Comparison of ENCODE assay signal across 19 cellular contexts in genomic region chr3:152252750-152253149, GRCh38. TPM values are rescaled to one million over a fixed set of nuclear protein-coding genes. Genes with fewer than 3 reads are reported as not detected.
DNase-seq lines count a peak whose midpoint lies in the region; ATAC-seq, FAIRE-seq and TF ChIP-seq lines count a peak whose summit lies in the region.
"Had no signal": no experiment of that assay in that cellular context is flagged by ENCODE, and none has a peak within 500 bp of the region (broad histone marks: within the 10 kb centered on the region; RNA-seq: fewer than 3 reads in every experiment).

No MANE protein-coding gene starts in this region.

- peaks cover 9% of the 10 kb centered on the region for H3K36me3 Mint-ChIP-seq in activated CD4-positive, alpha-beta T cell treated with anti-CD3 and anti-CD28 coated beads for 36 hours (ENCODE audit: low read depth)
- H3K36me3 Mint-ChIP-seq in activated CD4-positive, alpha-beta T cell treated with anti-CD3 and anti-CD28 coated beads, Interleukin-2, amount 10 ng/mL, durations not matched to agents 7 days and 5 days (ENCODE audit: low read depth): peaks cover 52% of the 10 kb centered on the region
- H3K36me3 Mint-ChIP-seq in activated T-helper 1 cell treated with anti-CD3 and anti-CD28 coated beads, Interleukin-12 subunit alpha, Interleukin-12 subunit beta, Interleukin-2, Interleukin-4 antibody, amounts not matched to agents 30 ng/mL and 10 ng/mL and 1 ng/mL, durations not matched to agents 14 hours and 24 hours and 36 hours (ENCODE audit: low read depth): peaks cover 32% of the 10 kb centered on the region

- DNase-seq in activated CD4-positive, alpha-beta T cell treated with anti-CD3 and anti-CD28 coated beads for 36 hours: no peak
- no peak for DNase-seq in activated CD4-positive, alpha-beta T cell treated with anti-CD3 and anti-CD28 coated beads, Interleukin-2, amount 10 ng/mL, durations not matched to agents 7 days and 5 days
- DNase-seq in HL-60 (ENCODE audit: low read depth in 1 of 2, low spot score in 1 of 2) (no peak), anterior cingulate cortex (lab: John Stamatoyannopoulos, UW) (no peak), WERI-Rb-1 (no peak), urothelium cell line (ENCODE audit: low spot score) (no peak)
- DNase-seq in activated T-helper 1 cell treated with anti-CD3 and anti-CD28 coated beads, Interleukin-12 subunit alpha, Interleukin-12 subunit beta, Interleukin-2, Interleukin-4 antibody, amounts not matched to agents 30 ng/mL and 10 ng/mL and 1 ng/mL, durations not matched to agents 14 hours and 24 hours and 36 hours (ENCODE audit: low spot score): no peak
- DNase-seq: brain microvascular endothelial cell; effector CD4-positive, alpha-beta T cell; NCI-H1105 treated with DMSO at 0.1 percent for 48 hours; NCI-H446; OCI-M1; stimulated activated CD4-positive, alpha-beta T cell treated with anti-CD3 and anti-CD28 coated beads, Interleukin-1b, Interleukin-23, amount 100 ng/mL, for 48 hours; upper lobe of left lung had no signal

- H3K4me1 ChIP-seq in neutrophil (ENCODE audit: control insufficient read depth in 1 of 2, insufficient read depth in 1 of 2, low read depth in 1 of 2, low read length in 1 of 2): peaks cover 52 to 54% of the 10 kb centered on the region in 2 experiments

- CTCF ChIA-PET in activated CD4-positive, alpha-beta T cell treated with anti-CD3 and anti-CD28 coated beads for 36 hours (lab: Charles Lee): interaction anchor here (1.4 to 7.6 kb wide), 2 partner anchors 7 to 191 kb away, joined by 3 to 69 read pairs; no protein-coding TSS in a partner anchor
- CTCF ChIA-PET in activated CD4-positive, alpha-beta T cell treated with anti-CD3 and anti-CD28 coated beads, Interleukin-2, amount 10 ng/mL, durations not matched to agents 7 days and 5 days (lab: Charles Lee): interaction anchor here (0.6 to 0.9 kb wide), 3 partner anchors 9 to 150 kb away, joined by 3 read pairs; no protein-coding TSS in a partner anchor

- intact Hi-C loops in activated CD4-positive, alpha-beta T cell treated with anti-CD3 and anti-CD28 coated beads for 36 hours (cut with DNase I, micrococcal nuclease): loop anchor here in 1 of 2 experiments (10.0 kb wide), 1 partner anchor 1488 kb away; the partner anchor contains the start of gene SIAH2
- intact Hi-C loops in activated T-helper 1 cell treated with anti-CD3 and anti-CD28 coated beads, Interleukin-12 subunit alpha, Interleukin-12 subunit beta, Interleukin-2, Interleukin-4 antibody, amounts not matched to agents 30 ng/mL and 10 ng/mL and 1 ng/mL, durations not matched to agents 14 hours and 24 hours and 36 hours (cut with micrococcal nuclease): loop anchor here (10.0 kb wide), 1 partner anchor 1372 kb away; no protein-coding TSS in a partner anchor

- H3K27me3 Mint-ChIP-seq in activated CD4-positive, alpha-beta T cell treated with anti-CD3 and anti-CD28 coated beads for 36 hours: no peaks in the 10 kb centered on the region
- H3K27me3 Mint-ChIP-seq in activated CD4-positive, alpha-beta T cell treated with anti-CD3 and anti-CD28 coated beads, Interleukin-2, amount 10 ng/mL, durations not matched to agents 7 days and 5 days: no peaks in the 10 kb centered on the region
- no peaks in the 10 kb centered on the region for H3K27me3 Mint-ChIP-seq in activated T-helper 1 cell treated with anti-CD3 and anti-CD28 coated beads, Interleukin-12 subunit alpha, Interleukin-12 subunit beta, Interleukin-2, Interleukin-4 antibody, amounts not matched to agents 30 ng/mL and 10 ng/mL and 1 ng/mL, durations not matched to agents 14 hours and 24 hours and 36 hours (ENCODE audit: insufficient read depth)

- H3K4me3 ChIP-seq in HL-60 (replicated peaks; ENCODE audit: insufficient read depth, low read length) (no peak overlapping the region), neutrophil (ENCODE audit: low read depth in 1 of 2, low read length in 1 of 2) (no peak overlapping the region), WERI-Rb-1 (ENCODE audit: low read depth, low read length) (no peak overlapping the region)
- H3K4me3 ChIP-seq: upper lobe of left lung had no signal

- H3K27me3 ChIP-seq in HL-60 (ENCODE audit: insufficient read depth, poor library complexity, severe bottlenecking) (no peaks in the 10 kb centered on the region), neutrophil (no peaks in the 10 kb centered on the region), WERI-Rb-1 (ENCODE audit: insufficient read depth, low read depth, severe bottlenecking) (peaks cover 15% of the 10 kb centered on the region)
- H3K27me3 ChIP-seq: brain microvascular endothelial cell, upper lobe of left lung had no signal

- H3K9me3 ChIP-seq in neutrophil (no peaks in the 10 kb centered on the region), WERI-Rb-1 (ENCODE audit: severe bottlenecking) (no peaks in the 10 kb centered on the region)
- H3K9me3 ChIP-seq: upper lobe of left lung had no signal

- peak overlapping the region; percentile 84 for H3K27ac Mint-ChIP-seq in activated CD4-positive, alpha-beta T cell treated with anti-CD3 and anti-CD28 coated beads for 36 hours
- H3K27ac Mint-ChIP-seq in activated CD4-positive, alpha-beta T cell treated with anti-CD3 and anti-CD28 coated beads, Interleukin-2, amount 10 ng/mL, durations not matched to agents 7 days and 5 days: no peak overlapping the region
- peak overlapping the region; percentile 22 for H3K27ac Mint-ChIP-seq in activated T-helper 1 cell treated with anti-CD3 and anti-CD28 coated beads, Interleukin-12 subunit alpha, Interleukin-12 subunit beta, Interleukin-2, Interleukin-4 antibody, amounts not matched to agents 30 ng/mL and 10 ng/mL and 1 ng/mL, durations not matched to agents 14 hours and 24 hours and 36 hours

- no peak for FAIRE-seq in urothelium cell line (lab: Jason Lieb, UNC)
- FAIRE-seq: H54 had no signal

- H3K9me3 Mint-ChIP-seq in activated CD4-positive, alpha-beta T cell treated with anti-CD3 and anti-CD28 coated beads for 36 hours (ENCODE audit: low read depth): no peaks in the 10 kb centered on the region
- peaks cover 18% of the 10 kb centered on the region for H3K9me3 Mint-ChIP-seq in activated CD4-positive, alpha-beta T cell treated with anti-CD3 and anti-CD28 coated beads, Interleukin-2, amount 10 ng/mL, durations not matched to agents 7 days and 5 days
- H3K9me3 Mint-ChIP-seq in activated T-helper 1 cell treated with anti-CD3 and anti-CD28 coated beads, Interleukin-12 subunit alpha, Interleukin-12 subunit beta, Interleukin-2, Interleukin-4 antibody, amounts not matched to agents 30 ng/mL and 10 ng/mL and 1 ng/mL, durations not matched to agents 14 hours and 24 hours and 36 hours: peaks cover 17% of the 10 kb centered on the region

- peak overlapping the region; percentile 10 for H3K4me3 Mint-ChIP-seq in activated CD4-positive, alpha-beta T cell treated with anti-CD3 and anti-CD28 coated beads for 36 hours
- no peak overlapping the region for H3K4me3 Mint-ChIP-seq in activated CD4-positive, alpha-beta T cell treated with anti-CD3 and anti-CD28 coated beads, Interleukin-2, amount 10 ng/mL, durations not matched to agents 7 days and 5 days
- peak overlapping the region; percentile 19 for H3K4me3 Mint-ChIP-seq in activated T-helper 1 cell treated with anti-CD3 and anti-CD28 coated beads, Interleukin-12 subunit alpha, Interleukin-12 subunit beta, Interleukin-2, Interleukin-4 antibody, amounts not matched to agents 30 ng/mL and 10 ng/mL and 1 ng/mL, durations not matched to agents 14 hours and 24 hours and 36 hours
- H3K4me3 Mint-ChIP-seq: neural crest cell had no signal

- TF ChIP-seq CTCF in HL-60 (IDR thresholded peaks at IDR 0.05; ENCODE audit: insufficient read depth, low read length) (no peak), neutrophil (IDR thresholded peaks at IDR 0.05) (no peak), WERI-Rb-1 (IDR thresholded peaks at IDR 0.05; ENCODE audit: low read depth, low read length) (no peak)

- peaks cover 66% of the 10 kb centered on the region for H3K4me1 Mint-ChIP-seq in activated CD4-positive, alpha-beta T cell treated with anti-CD3 and anti-CD28 coated beads for 36 hours
- peaks cover 63% of the 10 kb centered on the region for H3K4me1 Mint-ChIP-seq in activated CD4-positive, alpha-beta T cell treated with anti-CD3 and anti-CD28 coated beads, Interleukin-2, amount 10 ng/mL, durations not matched to agents 7 days and 5 days
- H3K4me1 Mint-ChIP-seq in activated T-helper 1 cell treated with anti-CD3 and anti-CD28 coated beads, Interleukin-12 subunit alpha, Interleukin-12 subunit beta, Interleukin-2, Interleukin-4 antibody, amounts not matched to agents 30 ng/mL and 10 ng/mL and 1 ng/mL, durations not matched to agents 14 hours and 24 hours and 36 hours (ENCODE audit: low read depth): peaks cover 66% of the 10 kb centered on the region
- H3K4me1 Mint-ChIP-seq: neural crest cell had no signal

- H3K36me3 ChIP-seq in neutrophil: no peaks in the 10 kb centered on the region
- H3K36me3 ChIP-seq in WERI-Rb-1: no peaks in the 10 kb centered on the region
- H3K36me3 ChIP-seq: brain microvascular endothelial cell, upper lobe of left lung had no signal

- POLR2A ChIA-PET in activated CD4-positive, alpha-beta T cell treated with anti-CD3 and anti-CD28 coated beads for 36 hours (lab: Charles Lee): interaction anchor here (1.0 kb wide), 1 partner anchor 10 kb away, joined by 5 read pairs; no protein-coding TSS in a partner anchor
- POLR2A ChIA-PET in activated CD4-positive, alpha-beta T cell treated with anti-CD3 and anti-CD28 coated beads, Interleukin-2, amount 10 ng/mL, durations not matched to agents 7 days and 5 days (lab: Charles Lee): no interaction called here

- H3K27ac ChIP-seq in HL-60 (replicated peaks): peak overlapping the region; percentile 89
- peak overlapping the region; percentile 63 for H3K27ac ChIP-seq in neutrophil
- H3K27ac ChIP-seq in WERI-Rb-1: no peak overlapping the region
- H3K27ac ChIP-seq: brain microvascular endothelial cell, upper lobe of left lung had no signal

- peak; percentile 5 for ATAC-seq in activated CD4-positive, alpha-beta T cell treated with anti-CD3 and anti-CD28 coated beads for 36 hours
- ATAC-seq: activated CD4-positive, CD25-positive, alpha-beta regulatory T cell treated with anti-CD3 and anti-CD28 coated beads, Interleukin-2, amount 50 U/mL, for 24 hours; SK-N-SH treated with all-trans-retinoic acid at 6 μM for 48 hours had no signal

RNA-seq across cellular contexts. Expression of gene MBNL1, which starts 16.0 kb away (rescaled TPM):
- total RNA-seq in activated CD4-positive, alpha-beta T cell treated with anti-CD3 and anti-CD28 coated beads for 36 hours: 100 to 1,000 TPM; 317 to 481 TPM
- total RNA-seq in activated CD4-positive, alpha-beta T cell treated with anti-CD3 and anti-CD28 coated beads, Interleukin-2, amount 10 ng/mL, durations not matched to agents 7 days and 5 days: 100 to 1,000 TPM; 437 to 559 TPM
- 295 and 308 TPM in 2 replicates for total RNA-seq in activated T-helper 1 cell treated with anti-CD3 and anti-CD28 coated beads, Interleukin-12 subunit alpha, Interleukin-12 subunit beta, Interleukin-2, Interleukin-4 antibody, amounts not matched to agents 30 ng/mL and 10 ng/mL and 1 ng/mL, durations not matched to agents 14 hours and 24 hours and 36 hours
